19 cellular contexts compared by ENCODE assay signal in the genomic region with DNA sequence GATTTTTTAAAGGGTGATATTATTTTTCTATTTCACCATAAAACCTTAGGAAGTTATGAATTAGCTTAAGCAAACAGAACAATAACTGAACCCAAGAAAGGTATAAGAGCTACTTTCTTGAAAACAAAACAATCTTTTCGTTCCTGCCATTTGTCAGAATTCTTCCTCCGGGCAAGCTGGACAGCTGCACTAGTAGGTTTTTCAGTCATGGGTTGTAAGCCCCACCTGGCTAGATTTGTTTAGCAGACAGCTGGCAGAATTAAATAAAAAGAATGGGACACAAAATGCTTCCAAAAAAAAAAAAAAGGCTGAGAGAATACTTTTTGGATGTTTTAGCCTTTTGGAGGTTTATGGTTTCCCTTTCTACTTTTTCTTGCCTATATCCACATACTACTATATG.
"Had no signal": no experiment of that assay in that cellular context is flagged by ENCODE, and none has a peak within 500 bp of the region (broad histone marks: within the 10 kb centered on the region; RNA-seq: fewer than 3 reads in every experiment).

No MANE protein-coding gene starts in this region.

- H2AFZ ChIP-seq: hepatocyte had no signal

- H3K27ac Mint-ChIP-seq: dendritic cell treated with granulocyte-macrophage colony-stimulating factor and Interleukin-4, amounts not matched to agents 40 ng/mL and 50 ng/mL, for 4 days; naive thymus-derived CD8-positive, alpha-beta T cell; type B pancreatic cell had no signal

- H3K27me3 ChIP-seq: foreskin keratinocyte, hepatocyte had no signal

- H3K27me3 Mint-ChIP-seq: dendritic cell treated with granulocyte-macrophage colony-stimulating factor and Interleukin-4, amounts not matched to agents 40 ng/mL and 50 ng/mL, for 4 days; type B pancreatic cell had no signal

- H3K4me3 ChIP-seq: hepatocyte, lung had no signal

- H3K79me2 ChIP-seq: hepatocyte had no signal

- H3K4me2 ChIP-seq: hepatocyte had no signal

- H3K4me3 Mint-ChIP-seq: dendritic cell treated with granulocyte-macrophage colony-stimulating factor and Interleukin-4, amounts not matched to agents 40 ng/mL and 50 ng/mL, for 4 days; naive thymus-derived CD8-positive, alpha-beta T cell; neural crest cell; type B pancreatic cell had no signal

- H3K4me1 ChIP-seq: foreskin keratinocyte had no signal

- H3K27ac ChIP-seq: foreskin keratinocyte, hepatocyte had no signal

- H3K36me3 Mint-ChIP-seq: naive thymus-derived CD8-positive, alpha-beta T cell; type B pancreatic cell had no signal

- H3K9me3 Mint-ChIP-seq: dendritic cell treated with granulocyte-macrophage colony-stimulating factor and Interleukin-4, amounts not matched to agents 40 ng/mL and 50 ng/mL, for 4 days; naive thymus-derived CD8-positive, alpha-beta T cell; type B pancreatic cell had no signal

- DNase-seq: erythroblast; foreskin keratinocyte; head of caudate nucleus; left colon; left ventricle myocardium superior; mesenchymal stem cell; midbrain; naive thymus-derived CD8-positive, alpha-beta T cell; posterior cingulate gyrus; small intestine; stimulated activated CD4-positive, alpha-beta T cell treated with anti-CD3 and anti-CD28 coated beads, Interleukin-12 subunit alpha, Interleukin-12 subunit beta, amount 100 ng/mL, for 4 hours; stimulated activated naive CD4-positive, alpha-beta T cell had no signal

- FAIRE-seq: colon, small intestine, urothelium cell line had no signal

- H3K4me1 Mint-ChIP-seq: naive thymus-derived CD8-positive, alpha-beta T cell had no signal
